In genomic region chr14:69651653-69652052, GRCh38 we compare ENCODE assay signal across 11 cellular contexts. TPM values are rescaled to one million over a fixed set of nuclear protein-coding genes. Genes with fewer than 3 reads are reported as not detected.
DNase-seq lines count a peak whose midpoint lies in the region; ATAC-seq and TF ChIP-seq lines count a peak whose summit lies in the region.
"Had no signal": no experiment of that assay in that cellular context is flagged by ENCODE, and none has a peak within 500 bp of the region (broad histone marks: within the 10 kb centered on the region; RNA-seq: fewer than 3 reads in every experiment).

No MANE protein-coding gene starts in this region.

- H3K4me3 Mint-ChIP-seq in activated T-cell treated with anti-CD3 and anti-CD28 coated beads, Interleukin-2, amount 50 U/mL, for 24 hours, result no peak overlapping the region
- H3K4me3 Mint-ChIP-seq in activated naive CD8-positive, alpha-beta T cell treated with anti-CD3 and anti-CD28 coated beads, Interleukin-2, amount 50 U/mL, for 24 hours, result no peak overlapping the region
- H3K4me3 Mint-ChIP-seq: brain had no signal

- peaks cover 60% of the 10 kb centered on the region for H3K36me3 Mint-ChIP-seq in activated T-cell treated with anti-CD3 and anti-CD28 coated beads, Interleukin-2, amount 50 U/mL, for 24 hours (ENCODE audit: low read depth)
- H3K36me3 Mint-ChIP-seq in activated naive CD8-positive, alpha-beta T cell treated with anti-CD3 and anti-CD28 coated beads, Interleukin-2, amount 50 U/mL, for 24 hours (ENCODE audit: low read depth), result peaks cover 8% of the 10 kb centered on the region

- H3K4me1 ChIP-seq in lower lobe of right lung, result peaks cover 92% of the 10 kb centered on the region
- peaks cover 54 to 77% of the 10 kb centered on the region in 2 donors for H3K4me1 ChIP-seq in thoracic aorta (ENCODE audit: control insufficient read depth in 1 of 2, low read depth in 2 of 2)

- no peaks in the 10 kb centered on the region for H3K36me3 ChIP-seq in lower lobe of right lung
- no peaks in the 10 kb centered on the region for H3K36me3 ChIP-seq in thoracic aorta
- H3K36me3 ChIP-seq: uterus had no signal

- peaks cover 94% of the 10 kb centered on the region for H3K4me1 Mint-ChIP-seq in activated T-cell treated with anti-CD3 and anti-CD28 coated beads, Interleukin-2, amount 50 U/mL, for 24 hours (ENCODE audit: low read depth)
- H3K4me1 Mint-ChIP-seq in activated naive CD8-positive, alpha-beta T cell treated with anti-CD3 and anti-CD28 coated beads, Interleukin-2, amount 50 U/mL, for 24 hours, result peaks cover 84% of the 10 kb centered on the region

- intact Hi-C loops in lower lobe of right lung (cut with DNase I), result no loop called here

- H3K27me3 ChIP-seq in lower lobe of right lung (ENCODE audit: low read depth) (no peaks in the 10 kb centered on the region), thoracic aorta (replicated peaks; ENCODE audit: insufficient read depth) (no peaks in the 10 kb centered on the region)
- H3K27me3 ChIP-seq: uterus had no signal

- H3K9me3 Mint-ChIP-seq in activated T-cell treated with anti-CD3 and anti-CD28 coated beads, Interleukin-2, amount 50 U/mL, for 24 hours, result no peaks in the 10 kb centered on the region
- H3K9me3 Mint-ChIP-seq in activated naive CD8-positive, alpha-beta T cell treated with anti-CD3 and anti-CD28 coated beads, Interleukin-2, amount 50 U/mL, for 24 hours, result no peaks in the 10 kb centered on the region
- H3K9me3 Mint-ChIP-seq: brain had no signal

- no peak for DNase-seq in activated T-cell treated with anti-CD3 and anti-CD28 coated beads, Interleukin-2, amount 50 U/mL, for 24 hours
- no peak for DNase-seq in activated T-cell treated with anti-CD3 and anti-CD28 coated beads, Interleukin-2, amount 50 U/mL, for 1 hour
- no peak for DNase-seq in activated naive CD8-positive, alpha-beta T cell treated with anti-CD3 and anti-CD28 coated beads, Interleukin-2, amount 50 U/mL, for 24 hours
- DNase-seq in lower lobe of right lung, result no peak
- no peak for DNase-seq in thoracic aorta (ENCODE audit: low spot score)
- DNase-seq in cerebellum (ENCODE audit: low spot score), result no peak
- DNase-seq in stimulated activated CD4-positive, alpha-beta T cell treated with anti-CD3 and anti-CD28 coated beads, Interleukin-2, amount 100 ng/mL, for 24 hours, result no peak
- no peak for DNase-seq in NCI-H2081 treated with DMSO at 0.1 percent for 48 hours (lab: John Stamatoyannopoulos, UW)
- DNase-seq: NCI-H524 treated with DMSO at 0.1 percent for 48 hours, uterus had no signal

- TF ChIP-seq CTCF in lower lobe of right lung (IDR thresholded peaks at IDR 0.05) (no peak), thoracic aorta (IDR thresholded peaks at IDR 0.05) (no peak)

- H3K9me3 ChIP-seq in lower lobe of right lung (no peaks in the 10 kb centered on the region), thoracic aorta (no peaks in the 10 kb centered on the region)
- H3K9me3 ChIP-seq: uterus had no signal

- H3K27me3 Mint-ChIP-seq in activated T-cell treated with anti-CD3 and anti-CD28 coated beads, Interleukin-2, amount 50 U/mL, for 24 hours, result no peaks in the 10 kb centered on the region
- H3K27me3 Mint-ChIP-seq in activated naive CD8-positive, alpha-beta T cell treated with anti-CD3 and anti-CD28 coated beads, Interleukin-2, amount 50 U/mL, for 24 hours, result no peaks in the 10 kb centered on the region
- H3K27me3 Mint-ChIP-seq: brain had no signal

- peak overlapping the region; percentile 69 for H3K27ac Mint-ChIP-seq in activated T-cell treated with anti-CD3 and anti-CD28 coated beads, Interleukin-2, amount 50 U/mL, for 24 hours
- peak overlapping the region; percentile 81 for H3K27ac Mint-ChIP-seq in activated naive CD8-positive, alpha-beta T cell treated with anti-CD3 and anti-CD28 coated beads, Interleukin-2, amount 50 U/mL, for 24 hours

- ATAC-seq in activated naive CD8-positive, alpha-beta T cell treated with anti-CD3 and anti-CD28 coated beads, Interleukin-2, amount 50 U/mL, for 24 hours, result peak; percentile 29
- peak in 1 of 2 donors; percentile 48 for ATAC-seq in lower lobe of right lung
- no peak for ATAC-seq in thoracic aorta (ENCODE audit: insufficient number of reproducible peaks, low FRiP score, low read depth)

- H3K4me3 ChIP-seq in lower lobe of right lung (no peak overlapping the region), thoracic aorta (no peak overlapping the region)
- H3K4me3 ChIP-seq: uterus had no signal

- H3K27ac ChIP-seq in lower lobe of right lung, result peak overlapping the region; percentile 61
- peak overlapping the region; percentile 68 to 75 for H3K27ac ChIP-seq in thoracic aorta

RNA-seq across cellular contexts. Expression of gene SUSD6, which starts 40.3 kb away (rescaled TPM):
- total RNA-seq in lower lobe of right lung (80.1 TPM), thoracic aorta (10 to 100 TPM; 51.7 to 80.1 TPM), cerebellum (11.5 TPM)
